Comparison of ENCODE assay signal across 11 cellular contexts in genomic region chr2:60840880-60841279, GRCh38. TPM values are rescaled to one million over a fixed set of nuclear protein-coding genes. Genes with fewer than 3 reads are reported as not detected.
DNase-seq lines count a peak whose midpoint lies in the region; ATAC-seq, FAIRE-seq and TF ChIP-seq lines count a peak whose summit lies in the region.
"Had no signal": no experiment of that assay in that cellular context is flagged by ENCODE, and none has a peak within 500 bp of the region (broad histone marks: within the 10 kb centered on the region; RNA-seq: fewer than 3 reads in every experiment).

No MANE protein-coding gene starts in this region.

- ATAC-seq in GM18861 (IDR thresholded peaks at IDR 0.05; ENCODE audit: unreplicated experiment) = peak; percentile 54
- peak; percentile 57 for ATAC-seq in GM21717 (IDR thresholded peaks at IDR 0.05; ENCODE audit: unreplicated experiment)
- peak; percentile 46 for ATAC-seq in HG03520 (IDR thresholded peaks at IDR 0.05; ENCODE audit: unreplicated experiment)
- ATAC-seq: left colon had no signal

- TF ChIP-seq POLR2A in H54 (IDR thresholded peaks at IDR 0.05; ENCODE audit: low read depth, low read length) = no peak

- H3K36me3 Mint-ChIP-seq in immature natural killer cell = no peaks in the 10 kb centered on the region

- H3K9me3 Mint-ChIP-seq in immature natural killer cell = no peaks in the 10 kb centered on the region

- H3K27ac Mint-ChIP-seq in immature natural killer cell = peak overlapping the region in 5 of 6 donors; percentile 31 to 87 (median 72)

- H3K4me1 Mint-ChIP-seq in immature natural killer cell = peaks cover 9% of the 10 kb centered on the region in 2 donors

- H3K27me3 Mint-ChIP-seq in immature natural killer cell (ENCODE audit: low read depth in 3 of 3) = peaks cover 0 to 5% (median 0%) of the 10 kb centered on the region in 3 donors

- FAIRE-seq in H54 (lab: Jason Lieb, UNC) = no peak

- peak overlapping the region in 1 of 5 donors; percentile 53 for H3K4me3 Mint-ChIP-seq in immature natural killer cell

- DNase-seq in immature natural killer cell = peak in 2 of 3 donors; percentile 35 to 37
- DNase-seq in H54 (ENCODE audit: insufficient read length, low spot score) = no peak
- DNase-seq in cerebellum (ENCODE audit: low spot score) = no peak
- DNase-seq in stimulated activated CD4-positive, alpha-beta T cell treated with anti-CD3 and anti-CD28 coated beads, Interleukin-4, amount 100 ng/mL, for 24 hours = no peak
- no peak for DNase-seq in stimulated activated CD4-positive, alpha-beta T cell treated with anti-CD3 and anti-CD28 coated beads, Interleukin-2, amount 100 ng/mL, for 24 hours
- DNase-seq: colonic mucosa, NCI-H446 had no signal

RNA-seq across cellular contexts. Expression of gene REL, which starts 40.5 kb away (rescaled TPM):
- 10 to 100 TPM in 2 of 3 donors, 1 to 10 TPM in 1; 6.4 to 47.7 (median 21.7) TPM for polyA plus RNA-seq in immature natural killer cell
- total RNA-seq in cerebellum = 7.8 TPM

Comparison
In these comparisons a context has a peak if more than half of its experiments do, and no peak if none do; other contexts are left out.
1. DNase-seq: peak in immature natural killer cell (2 of 3); none in H54 (single experiment), cerebellum (single experiment), stimulated activated CD4-positive, alpha-beta T cell treated with anti-CD3 and anti-CD28 coated beads, Interleukin-4, amount 100 ng/mL, for 24 hours (single experiment) and stimulated activated CD4-positive, alpha-beta T cell treated with anti-CD3 and anti-CD28 coated beads, Interleukin-2, amount 100 ng/mL, for 24 hours (0 of 2).
2. Peak in every context shown above with its lines, with median percentiles within 50 percentile points of each other: ATAC-seq.